ENCODE assay signal across 22 cellular contexts in genomic region chr6:120620900-120621299, GRCh38.
"Had no signal": no experiment of that assay in that cellular context is flagged by ENCODE, and none has a peak within 500 bp of the region (broad histone marks: within the 10 kb centered on the region; RNA-seq: fewer than 3 reads in every experiment).

No MANE protein-coding gene starts in this region.

- DNase-seq: KBM-7, MG63, NCI-H1092 treated with DMSO at 0.1 percent for 48 hours, NCI-H1436, NCI-H187, NCI-H2029, NCI-H2081 treated with DMSO at 0.1 percent for 48 hours, NCI-H2171, NCI-H226, NCI-H446, NCI-H510A, NCI-H524 treated with DMSO at 0.1 percent for 48 hours, NCI-H69, NCI-H774, Right ventricle myocardium superior, RPMI8226, SIG-M5, SK-N-SH had no signal

- H3K9me3 ChIP-seq: MG63, SJSA1, SK-N-SH had no signal

- H3K27ac ChIP-seq: HL-60, SJSA1 had no signal

- FAIRE-seq: HTR-8/SVneo, RCC 7860 had no signal

- H3K4me2 ChIP-seq: SK-N-SH had no signal

- H3K4me1 ChIP-seq: SJSA1 had no signal

- H3K27me3 ChIP-seq: MG63, SJSA1 had no signal

- H3K4me3 ChIP-seq: MG63, SJSA1 had no signal

- H3K9ac ChIP-seq: SK-N-SH had no signal

- H3K36me3 ChIP-seq: MG63, SJSA1 had no signal
